ENCODE assay signal across 10 cellular contexts in the genomic region with DNA sequence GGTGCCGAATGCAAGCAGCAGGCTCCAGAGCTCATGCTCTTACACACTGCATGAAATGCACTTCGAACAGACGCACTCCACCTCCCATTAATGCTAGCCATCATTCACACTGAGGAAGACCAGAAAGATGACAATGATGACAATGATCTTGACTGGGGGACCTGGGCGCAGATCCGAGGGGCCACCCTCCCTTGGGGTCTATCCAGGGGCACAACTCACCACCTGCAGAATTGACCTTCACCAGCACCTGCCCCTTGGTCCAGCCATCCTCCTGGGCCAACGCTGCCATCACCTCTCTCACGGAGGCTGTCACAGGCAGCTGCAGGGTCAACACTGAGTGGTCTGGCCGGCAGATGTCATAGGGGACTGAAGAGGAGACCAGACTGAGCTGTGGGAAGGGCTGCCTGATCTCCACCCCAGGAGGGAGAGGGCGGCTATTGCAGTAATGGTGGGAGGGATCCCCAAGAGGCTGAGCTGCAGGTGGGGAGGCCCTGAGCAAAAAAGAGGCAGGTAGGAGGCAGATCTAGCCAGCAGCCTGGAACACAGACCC. TPM values are rescaled to one million over a fixed set of nuclear protein-coding genes. Genes with fewer than 3 reads are reported as not detected.
"Had no signal": no experiment of that assay in that cellular context is flagged by ENCODE, and none has a peak within 500 bp of the region (broad histone marks: within the 10 kb centered on the region; RNA-seq: fewer than 3 reads in every experiment).

No MANE protein-coding gene starts in this region.

- H3K4me3 Mint-ChIP-seq: activated CD8-positive, alpha-beta T cell treated with anti-CD3 and anti-CD28 coated beads for 36 hours; neural crest cell; type B pancreatic cell had no signal

- H3K79me2 ChIP-seq: hepatocyte had no signal

- H3K4me2 ChIP-seq: hepatocyte had no signal

- H3K27me3 ChIP-seq: breast epithelium, gastrocnemius medialis, hepatocyte had no signal

- H3K36me3 ChIP-seq: breast epithelium, gastrocnemius medialis had no signal

- H3K9me3 Mint-ChIP-seq: activated CD8-positive, alpha-beta T cell treated with anti-CD3 and anti-CD28 coated beads for 36 hours; neural crest cell; type B pancreatic cell had no signal

- DNase-seq: aorta, gastrocnemius medialis, retina had no signal

- H3K36me3 Mint-ChIP-seq: type B pancreatic cell had no signal

- H3K27ac ChIP-seq: epithelial cell of prostate, gastrocnemius medialis, hepatocyte had no signal

- H3K27ac Mint-ChIP-seq: activated CD8-positive, alpha-beta T cell treated with anti-CD3 and anti-CD28 coated beads for 36 hours had no signal

- H2AFZ ChIP-seq: hepatocyte had no signal

- H3K27me3 Mint-ChIP-seq: activated CD8-positive, alpha-beta T cell treated with anti-CD3 and anti-CD28 coated beads for 36 hours; type B pancreatic cell had no signal

- H3K9me3 ChIP-seq: breast epithelium, gastrocnemius medialis had no signal

- ATAC-seq: gastrocnemius medialis had no signal

- H3K4me3 ChIP-seq: breast epithelium, gastrocnemius medialis, hepatocyte had no signal

RNA-seq across cellular contexts. Expression of a gene that starts 18.1 kb away (rescaled TPM):
- total RNA-seq: activated CD8-positive, alpha-beta T cell treated with anti-CD3 and anti-CD28 coated beads for 36 hours; kidney epithelial cell; neural crest cell had no signal
- polyA plus RNA-seq: hepatocyte had no signal
